ENCODE assay signal across 19 cellular contexts in the genomic region with DNA sequence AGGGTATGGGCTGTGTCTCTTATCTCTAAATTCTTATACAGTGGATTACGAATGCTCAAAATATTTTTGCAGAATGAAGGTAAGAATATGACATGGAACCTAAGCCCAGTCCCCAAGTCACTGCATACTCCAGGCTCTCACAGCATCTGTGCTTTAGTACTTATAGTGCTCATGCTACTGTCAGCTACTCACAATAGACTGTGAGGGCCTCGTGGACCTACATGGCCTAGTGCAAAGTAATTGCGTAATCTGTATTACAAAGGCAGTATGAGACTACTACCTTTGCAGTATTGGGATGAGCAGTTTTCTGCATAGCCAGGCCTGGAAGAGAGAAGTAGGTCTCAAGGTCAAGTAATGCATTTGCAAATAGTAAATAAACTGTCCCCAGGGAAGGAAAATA. TPM values are rescaled to one million over a fixed set of nuclear protein-coding genes. Genes with fewer than 3 reads are reported as not detected.
"Had no signal": no experiment of that assay in that cellular context is flagged by ENCODE, and none has a peak within 500 bp of the region (broad histone marks: within the 10 kb centered on the region; RNA-seq: fewer than 3 reads in every experiment).

No MANE protein-coding gene starts in this region.

- H3K9me3 Mint-ChIP-seq: activated CD4-positive, alpha-beta memory T cell treated with anti-CD3 and anti-CD28 coated beads for 36 hours; activated naive CD8-positive, alpha-beta T cell treated with anti-CD3 and anti-CD28 coated beads, Interleukin-2, amount 10 ng/mL, durations not matched to agents 7 days and 5 days; activated T-helper 17 cell treated with anti-CD3 and anti-CD28 coated beads, Interleukin-2, amount 50 U/mL, for 72 hours; effector memory CD8-positive, alpha-beta T cell had no signal

- H3K4me3 Mint-ChIP-seq: activated B cell treated with CpG ODN at 0.5 μM for 24 hours; activated CD4-positive, alpha-beta memory T cell treated with anti-CD3 and anti-CD28 coated beads for 36 hours; activated T-helper 17 cell treated with anti-CD3 and anti-CD28 coated beads, Interleukin-2, amount 50 U/mL, for 72 hours; effector memory CD8-positive, alpha-beta T cell; nephron progenitor cell had no signal

- DNase-seq: activated B cell treated with CpG ODN at 0.5 μM for 24 hours; activated CD4-positive, alpha-beta memory T cell treated with anti-CD3 and anti-CD28 coated beads for 36 hours; activated CD4-positive, alpha-beta T cell treated with anti-CD3 and anti-CD28 coated beads for 4 hours; activated naive CD4-positive, alpha-beta T cell treated with Interleukin-2 at 50 U/mL for 16 hours; body of pancreas; caudate nucleus; effector memory CD8-positive, alpha-beta T cell; foreskin melanocyte; glutamatergic neuron; hippocampal formation; left colon; nephron progenitor cell; nucleus accumbens; retina; stimulated activated CD8-positive, alpha-beta memory T cell treated with anti-CD3 and anti-CD28 coated beads, Interleukin-4, amount 100 ng/mL, for 48 hours; stimulated activated naive CD4-positive, alpha-beta T cell; T-helper 2 cell had no signal

- H3K27me3 ChIP-seq: body of pancreas had no signal

- H3K9me3 ChIP-seq: body of pancreas had no signal

- H3K4me1 ChIP-seq: body of pancreas had no signal

- H3K36me3 Mint-ChIP-seq: activated CD4-positive, alpha-beta memory T cell treated with anti-CD3 and anti-CD28 coated beads for 36 hours; activated naive CD8-positive, alpha-beta T cell treated with anti-CD3 and anti-CD28 coated beads, Interleukin-2, amount 10 ng/mL, durations not matched to agents 7 days and 5 days had no signal

- H3K27ac ChIP-seq: body of pancreas had no signal

- H3K4me3 ChIP-seq: body of pancreas had no signal

- H3K27ac Mint-ChIP-seq: activated B cell treated with CpG ODN at 0.5 μM for 24 hours; activated CD4-positive, alpha-beta memory T cell treated with anti-CD3 and anti-CD28 coated beads for 36 hours; activated naive CD8-positive, alpha-beta T cell treated with anti-CD3 and anti-CD28 coated beads, Interleukin-2, amount 10 ng/mL, durations not matched to agents 7 days and 5 days; activated T-helper 17 cell treated with anti-CD3 and anti-CD28 coated beads, Interleukin-2, amount 50 U/mL, for 72 hours; effector memory CD8-positive, alpha-beta T cell; nephron progenitor cell had no signal

- H3K4me1 Mint-ChIP-seq: activated B cell treated with CpG ODN at 0.5 μM for 24 hours; activated T-helper 17 cell treated with anti-CD3 and anti-CD28 coated beads, Interleukin-2, amount 50 U/mL, for 72 hours had no signal

RNA-seq across cellular contexts. Expression of a gene that starts 27.9 kb away (rescaled TPM):
- total RNA-seq: activated B cell treated with CpG ODN at 0.5 μM for 24 hours; activated CD4-positive, alpha-beta memory T cell treated with anti-CD3 and anti-CD28 coated beads for 36 hours had no signal
